In the genomic region with DNA sequence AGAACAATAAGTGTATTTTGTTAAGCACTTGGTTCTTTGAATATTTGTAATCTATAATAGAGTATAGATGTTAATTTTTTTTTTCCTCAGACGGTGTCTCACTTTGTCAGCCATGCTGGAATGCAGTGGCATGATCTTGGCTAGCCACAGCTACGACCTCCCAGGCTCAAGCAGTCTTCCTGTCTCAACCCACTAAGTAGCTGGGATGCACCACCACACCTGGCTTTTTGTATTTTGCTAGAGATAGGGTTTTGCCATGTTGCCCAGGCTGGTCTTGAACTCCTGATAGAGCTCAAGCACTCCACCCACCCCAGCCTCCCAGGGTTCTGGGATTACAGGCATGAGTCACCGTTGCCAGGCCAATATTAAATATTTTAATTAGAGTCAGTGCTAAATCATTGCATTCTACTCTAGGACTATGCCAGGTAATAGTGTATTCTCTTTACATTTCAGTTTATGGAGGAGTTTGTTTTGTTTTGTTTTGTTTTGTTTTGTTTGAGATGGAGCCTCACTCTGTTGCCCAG, we compare ENCODE assay signal across 23 cellular contexts. TPM values are rescaled to one million over a fixed set of nuclear protein-coding genes. Genes with fewer than 3 reads are reported as not detected.
DNase-seq lines count a peak whose midpoint lies in the region; ATAC-seq and TF ChIP-seq lines count a peak whose summit lies in the region.
"Had no signal": no experiment of that assay in that cellular context is flagged by ENCODE, and none has a peak within 500 bp of the region (broad histone marks: within the 10 kb centered on the region; RNA-seq: fewer than 3 reads in every experiment).

No MANE protein-coding gene starts in this region.

- DNase-seq in IMR-90 (peak; percentile 19), astrocyte of the hippocampus (ENCODE audit: low read depth, low spot score) (peak; percentile 33), mucosa of descending colon (no peak), heart left ventricle (no peak), gastrocnemius medialis (no peak), Right ventricle myocardium inferior (ENCODE audit: missing footprints) (no peak), Calu3 (no peak)
- DNase-seq: activated CD4-positive, alpha-beta T cell treated with anti-CD3 and anti-CD28 coated beads for 1 hour; activated naive CD8-positive, alpha-beta T cell treated with anti-CD3 and anti-CD28 coated beads, Interleukin-2, amount 50 U/mL, for 24 hours; effector CD8-positive, alpha-beta T cell; hippocampal formation; natural killer cell; NCI-H187; NCI-H446; SHP77; stimulated activated CD4-positive, alpha-beta T cell treated with anti-CD3 and anti-CD28 coated beads, Interleukin-4, amount 100 ng/mL, for 24 hours; T-helper 9 cell had no signal

- no peak overlapping the region for H4K5ac ChIP-seq in IMR-90 (ENCODE audit: low read depth, low read length)

- H4K8ac ChIP-seq in IMR-90 (ENCODE audit: low read depth in 2 of 2, low read length in 2 of 2) = no peak overlapping the region

- no peak for TF ChIP-seq RAD21 in IMR-90 (IDR thresholded peaks at IDR 0.05; ENCODE audit: low read length)

- no peak overlapping the region for H3K18ac ChIP-seq in IMR-90 (ENCODE audit: low read depth, low read length)

- H3K9me3 ChIP-seq in DOHH2 (ENCODE audit: control insufficient read depth, insufficient read depth, low read length) (no peaks in the 10 kb centered on the region), IMR-90 (ENCODE audit: control insufficient read depth, insufficient read depth, low read length) (no peaks in the 10 kb centered on the region), mucosa of descending colon (no peaks in the 10 kb centered on the region), heart left ventricle (no peaks in the 10 kb centered on the region), gastrocnemius medialis (no peaks in the 10 kb centered on the region)
- H3K9me3 ChIP-seq: prostate gland, vagina had no signal

- ATAC-seq in IMR-90 (ENCODE audit: low read depth) = peak; percentile 40; the same call in 1 of the 2 replicates
- ATAC-seq in mucosa of descending colon = peak; percentile 32
- ATAC-seq in heart left ventricle = no peak
- ATAC-seq in gastrocnemius medialis = no peak
- no peak for ATAC-seq in Right ventricle myocardium inferior
- ATAC-seq: activated naive CD8-positive, alpha-beta T cell treated with anti-CD3 and anti-CD28 coated beads, Interleukin-2, amount 50 U/mL, for 24 hours; natural killer cell had no signal

- H3K36me3 Mint-ChIP-seq in Calu3 (ENCODE audit: insufficient read depth, unreplicated experiment) = no peaks in the 10 kb centered on the region
- H3K36me3 Mint-ChIP-seq: natural killer cell had no signal

- H2BK5ac ChIP-seq in IMR-90 (ENCODE audit: low read depth, low read length, poor library complexity, severe bottlenecking) = no peak overlapping the region

- H3F3A ChIP-seq in DOHH2 (ENCODE audit: control insufficient read depth, insufficient read depth) = peaks cover 12% of the 10 kb centered on the region

- H3K4me3 Mint-ChIP-seq in Calu3 (ENCODE audit: low read depth, unreplicated experiment) = no peak overlapping the region
- H3K4me3 Mint-ChIP-seq: activated naive CD8-positive, alpha-beta T cell treated with anti-CD3 and anti-CD28 coated beads, Interleukin-2, amount 50 U/mL, for 24 hours; activated T-helper 1 cell treated with anti-CD3 and anti-CD28 coated beads, Interleukin-12 subunit alpha, Interleukin-12 subunit beta, Interleukin-2, Interleukin-4 antibody, amounts not matched to agents 30 ng/mL and 10 ng/mL and 1 ng/mL, durations not matched to agents 14 hours and 24 hours and 36 hours; memory B cell; natural killer cell had no signal

- no peak overlapping the region for H3K23ac ChIP-seq in IMR-90 (ENCODE audit: low read depth, low read length)

- no peak overlapping the region for H2AK9ac ChIP-seq in IMR-90 (replicated peaks; ENCODE audit: low read depth, low read length, poor library complexity)

- peaks cover 28% of the 10 kb centered on the region for H3K36me3 ChIP-seq in DOHH2 (ENCODE audit: control insufficient read depth, low read length)
- H3K36me3 ChIP-seq in IMR-90 (ENCODE audit: control insufficient read depth, insufficient read depth, low read length) = peaks cover 3% of the 10 kb centered on the region
- H3K36me3 ChIP-seq in mucosa of descending colon (ENCODE audit: low read depth) = no peaks in the 10 kb centered on the region
- H3K36me3 ChIP-seq in heart left ventricle = no peaks in the 10 kb centered on the region
- no peaks in the 10 kb centered on the region for H3K36me3 ChIP-seq in gastrocnemius medialis
- H3K36me3 ChIP-seq: prostate gland, vagina had no signal

- peaks cover 14% of the 10 kb centered on the region for H3K9me1 ChIP-seq in IMR-90 (ENCODE audit: insufficient read depth, low read length)

- H3K56ac ChIP-seq in IMR-90 (ENCODE audit: extremely low read depth, insufficient read depth, low read length) = no peak overlapping the region

- H3K79me1 ChIP-seq in IMR-90 (ENCODE audit: low read depth in 1 of 2, low read length in 2 of 2) = peaks cover 6 to 66% of the 10 kb centered on the region in 2 experiments

- no peak overlapping the region for H2BK20ac ChIP-seq in IMR-90 (ENCODE audit: low read depth, low read length)

- no peaks in the 10 kb centered on the region for H3K27me3 Mint-ChIP-seq in Calu3 (ENCODE audit: unreplicated experiment)
- H3K27me3 Mint-ChIP-seq: activated naive CD8-positive, alpha-beta T cell treated with anti-CD3 and anti-CD28 coated beads, Interleukin-2, amount 50 U/mL, for 24 hours; memory B cell had no signal

- no peaks in the 10 kb centered on the region for H3K9me2 ChIP-seq in DOHH2 (replicated peaks; ENCODE audit: control insufficient read depth, low read length)

- no CpG with 5 or more reads among the region's 3 CpGs for WGBS in IMR-90 (ENCODE audit: extremely low coverage in 2 of 2, insufficient read length in 1 of 2), 2 experiments
- 65 to 78% (median 71%) methylated on average over 3 of the region's 3 CpGs for WGBS in heart left ventricle, 4 donors

- no TSS peak for BruUV-seq in IMR-90 (replicated peaks; lab: Mats Ljungman, UMichigan)
- BruUV-seq in Calu3 (replicated peaks; lab: Mats Ljungman, UMichigan) = no TSS peak

- intact Hi-C loops in IMR-90 (cut with micrococcal nuclease) = no loop called here
- intact Hi-C loops in mucosa of descending colon (cut with DNase I, micrococcal nuclease) = no loop called here
- intact Hi-C loops in heart left ventricle (cut with DNase I) = no loop called here
- intact Hi-C loops in gastrocnemius medialis (cut with DNase I; ENCODE audit: low total_unique reads) = no loop called here
- intact Hi-C loops in Right ventricle myocardium inferior (cut with DNase I) = no loop called here
- intact Hi-C loops in Calu3 (cut with micrococcal nuclease; ENCODE audit: unreplicated experiment) = no loop called here

- peak overlapping the region; percentile 29 for H3K4me2 ChIP-seq in DOHH2 (ENCODE audit: low read length)
- H3K4me2 ChIP-seq in IMR-90 (ENCODE audit: low read depth, low read length) = no peak overlapping the region

- H3K27me3 ChIP-seq in DOHH2 (ENCODE audit: control insufficient read depth, low read length) (no peaks in the 10 kb centered on the region), IMR-90 (ENCODE audit: control insufficient read depth, insufficient read depth, low read length) (no peaks in the 10 kb centered on the region), heart left ventricle (no peaks in the 10 kb centered on the region), gastrocnemius medialis (no peaks in the 10 kb centered on the region)
- H3K27me3 ChIP-seq: vagina had no signal

- TF ChIP-seq POLR2A in IMR-90 (IDR thresholded peaks at IDR 0.05; ENCODE audit: low read depth, low read length) (no peak), heart left ventricle (IDR thresholded peaks at IDR 0.05) (no peak), gastrocnemius medialis (IDR thresholded peaks at IDR 0.05) (no peak)

- H3K14ac ChIP-seq in IMR-90 (replicated peaks; ENCODE audit: low read depth, low read length) = no peak overlapping the region

- no peak overlapping the region for H3K4ac ChIP-seq in IMR-90 (ENCODE audit: low read depth, low read length)

- H3K27ac Mint-ChIP-seq in Calu3 (ENCODE audit: unreplicated experiment) = no peak overlapping the region
- H3K27ac Mint-ChIP-seq: activated naive CD8-positive, alpha-beta T cell treated with anti-CD3 and anti-CD28 coated beads, Interleukin-2, amount 50 U/mL, for 24 hours; activated T-helper 1 cell treated with anti-CD3 and anti-CD28 coated beads, Interleukin-12 subunit alpha, Interleukin-12 subunit beta, Interleukin-2, Interleukin-4 antibody, amounts not matched to agents 30 ng/mL and 10 ng/mL and 1 ng/mL, durations not matched to agents 14 hours and 24 hours and 36 hours; memory B cell had no signal

- CTCF ChIA-PET in IMR-90 (lab: Yijun Ruan, JAX) (no interaction called here), Calu3 (lab: Charles Lee) (interaction anchor here (1.4 kb wide), 1 partner anchor 44 kb away, joined by 6 read pairs; no protein-coding TSS in a partner anchor)

- peaks cover 37% of the 10 kb centered on the region for H3K4me1 Mint-ChIP-seq in Calu3 (ENCODE audit: low read depth, unreplicated experiment)

- H3K27ac ChIP-seq in DOHH2 (ENCODE audit: low read depth, low read length) (peak overlapping the region; percentile 60; the same call in 1 of the 2 replicates), IMR-90 (ENCODE audit: insufficient read depth, low read length) (0 out of 2 replicates have a peak overlapping the region, but pooled peaks have one; percentile 27), heart left ventricle (no peak overlapping the region), gastrocnemius medialis (no peak overlapping the region)
- H3K27ac ChIP-seq: prostate gland, skin epidermis, vagina had no signal

- TF ChIP-seq CTCF in DOHH2 (IDR thresholded peaks at IDR 0.05; ENCODE audit: low read depth, low read length, poor library complexity, severe bottlenecking) = no peak
- TF ChIP-seq CTCF in IMR-90 (conservative IDR thresholded peaks at IDR 0.05; ENCODE audit: low read depth, low read length) = no peak
- TF ChIP-seq CTCF in mucosa of descending colon (IDR thresholded peaks at IDR 0.05) = no peak
- TF ChIP-seq CTCF in heart left ventricle (IDR thresholded peaks at IDR 0.05) = no peak
- TF ChIP-seq CTCF in gastrocnemius medialis (IDR thresholded peaks at IDR 0.05 in 4 of 5, conservative IDR thresholded peaks at IDR 0.05 in 1 of 5) = no peak
- TF ChIP-seq CTCF in Calu3 (IDR thresholded peaks at IDR 0.05; ENCODE audit: unreplicated experiment) = no peak

- H4K91ac ChIP-seq in IMR-90 (ENCODE audit: insufficient read depth, low read depth, low read length) = no peak overlapping the region

- POLR2A ChIA-PET in IMR-90 (lab: Charles Lee; ENCODE audit: unreplicated experiment) = no interaction called here

- dilution Hi-C loops in IMR-90 (cut with HindIII; ENCODE audit: low sequenced_read_pairs, unreplicated experiment) = no loop called here

- peaks cover 100% of the 10 kb centered on the region for H3K79me2 ChIP-seq in DOHH2 (ENCODE audit: control insufficient read depth, low read length)

- in situ Hi-C loops in IMR-90 (cut with MboI; ENCODE audit: low sequenced_read_pairs) = no loop called here
- in situ Hi-C loops in gastrocnemius medialis (cut with MboI; ENCODE audit: low sequenced_read_pairs in 4 of 4) = no loop called here

- H2BK15ac ChIP-seq in IMR-90 (ENCODE audit: low read depth, low read length) = no peak overlapping the region

- no peaks in the 10 kb centered on the region for H3K9me3 Mint-ChIP-seq in Calu3 (ENCODE audit: low read depth, unreplicated experiment)
- H3K9me3 Mint-ChIP-seq: activated naive CD8-positive, alpha-beta T cell treated with anti-CD3 and anti-CD28 coated beads, Interleukin-2, amount 50 U/mL, for 24 hours; activated T-helper 1 cell treated with anti-CD3 and anti-CD28 coated beads, Interleukin-12 subunit alpha, Interleukin-12 subunit beta, Interleukin-2, Interleukin-4 antibody, amounts not matched to agents 30 ng/mL and 10 ng/mL and 1 ng/mL, durations not matched to agents 14 hours and 24 hours and 36 hours; memory B cell; natural killer cell had no signal

- H2BK120ac ChIP-seq in IMR-90 (ENCODE audit: low read depth, low read length) = no peak overlapping the region

- no peak overlapping the region for H2AK5ac ChIP-seq in IMR-90 (ENCODE audit: low read depth, low read length)

- no peak overlapping the region for H3K9ac ChIP-seq in IMR-90 (ENCODE audit: low read depth, low read length)

- H4K20me1 ChIP-seq in DOHH2 (ENCODE audit: control insufficient read depth, insufficient read depth, low read depth, low read length) (no peaks in the 10 kb centered on the region), IMR-90 (ENCODE audit: insufficient read depth, low read length) (peaks cover 93% of the 10 kb centered on the region)

- H2AFZ ChIP-seq in IMR-90 (replicated peaks; ENCODE audit: low read length, poor library complexity) = no peak overlapping the region

- H3K4me1 ChIP-seq in DOHH2 (ENCODE audit: control insufficient read depth, low read length) = peaks cover 98% of the 10 kb centered on the region
- H3K4me1 ChIP-seq in IMR-90 (ENCODE audit: control insufficient read depth, insufficient read depth, low read length) = peaks cover 9% of the 10 kb centered on the region
- peaks cover 3% of the 10 kb centered on the region for H3K4me1 ChIP-seq in mucosa of descending colon (ENCODE audit: low read depth)
- H3K4me1 ChIP-seq in heart left ventricle = peaks cover 0 to 64% (median 26%) of the 10 kb centered on the region in 12 donors
- peaks cover 19 to 35% of the 10 kb centered on the region in 2 donors for H3K4me1 ChIP-seq in gastrocnemius medialis
- H3K4me1 ChIP-seq: prostate gland had no signal

- H3K4me3 ChIP-seq in DOHH2 (ENCODE audit: low read length) (no peak overlapping the region), IMR-90 (ENCODE audit: insufficient read depth, low read depth, low read length) (no peak overlapping the region), mucosa of descending colon (no peak overlapping the region), heart left ventricle (no peak overlapping the region), gastrocnemius medialis (no peak overlapping the region)
- H3K4me3 ChIP-seq: prostate gland, skin epidermis, vagina had no signal

RNA-seq across cellular contexts. Expression of a gene that starts 41.4 kb away (rescaled TPM):
- total RNA-seq in IMR-90 (2012; rRNA removed) (12.7 and 17.5 TPM in 2 replicates), mucosa of descending colon (10 to 100 TPM; 32.1 to 55.5 (median 34.4) TPM), heart left ventricle (10 to 100 TPM; 29.4 to 45.7 (median 40.3) TPM), gastrocnemius medialis (10 to 100 TPM; 32.5 to 47.3 (median 41.9) TPM), Right ventricle myocardium inferior (44.0 TPM), Calu3 (2022) (24.5 and 26.2 TPM in 2 replicates)
- polyA plus RNA-seq in IMR-90 (2012; rRNA removed) (23.3 and 24.8 TPM in 2 replicates), heart left ventricle (10 to 100 TPM; 18.6 to 27.3 TPM)
- polyA plus RNA-seq in IMR-90 (2012; cell fraction: cytosol; rRNA removed) = 10.4 and 11.4 TPM in 2 replicates
- polyA plus RNA-seq in IMR-90 (2012; cell fraction: nucleus; rRNA removed; ENCODE audit: low replicate concordance) = 5.9 and 25.7 TPM in 2 replicates

Comparison
In these comparisons a context has a peak if more than half of its experiments do, and no peak if none do; other contexts are left out.
1. H3K27ac ChIP-seq: peak in DOHH2 (single experiment) and IMR-90 (single experiment); none in heart left ventricle (0 of 12) and gastrocnemius medialis (0 of 4).
2. ATAC-seq: peak in IMR-90 (single experiment) and mucosa of descending colon (single experiment); none in heart left ventricle (0 of 4), gastrocnemius medialis (0 of 2) and Right ventricle myocardium inferior (single experiment).
3. DNase-seq: peak in IMR-90 (single experiment) and astrocyte of the hippocampus (single experiment); none in mucosa of descending colon (0 of 3), heart left ventricle (0 of 5), gastrocnemius medialis (0 of 2), Right ventricle myocardium inferior (single experiment) and Calu3 (single experiment).